ENCODE assay signal across 14 cellular contexts in the genomic region with DNA sequence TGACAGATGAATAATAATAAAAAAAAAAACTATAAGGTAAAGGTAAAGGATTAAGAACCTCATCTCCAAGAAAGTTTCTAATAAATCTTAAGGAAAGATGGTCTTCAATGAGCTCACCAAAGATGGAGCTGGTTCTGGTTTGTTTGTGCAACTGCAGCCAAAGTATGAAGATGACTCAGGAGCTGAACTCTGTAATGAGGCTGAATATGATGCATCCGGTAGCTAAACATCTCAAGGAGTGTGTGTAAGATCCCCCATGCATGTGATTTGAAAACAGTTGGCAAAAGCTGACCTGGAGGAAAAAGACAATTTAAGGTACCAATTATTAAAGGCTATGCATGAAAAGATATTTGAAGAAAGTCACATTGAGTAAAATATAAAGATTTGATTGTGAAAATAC. TPM values are rescaled to one million over a fixed set of nuclear protein-coding genes. Genes with fewer than 3 reads are reported as not detected.
DNase-seq lines count a peak whose midpoint lies in the region; ATAC-seq and TF ChIP-seq lines count a peak whose summit lies in the region.
"Had no signal": no experiment of that assay in that cellular context is flagged by ENCODE, and none has a peak within 500 bp of the region (broad histone marks: within the 10 kb centered on the region; RNA-seq: fewer than 3 reads in every experiment).

No MANE protein-coding gene starts in this region.

- TF ChIP-seq POLR2A in prostate gland (IDR thresholded peaks at IDR 0.05) = no peak

- H3K27ac Mint-ChIP-seq in stimulated activated memory B cell treated with anti-CD40 and anti-IgM and Interleukin-4, amounts not matched to agents 10 μg/mL and 1 μg/mL and 100 μg/mL, for 72 hours = no peak overlapping the region
- H3K27ac Mint-ChIP-seq: activated naive CD4-positive, alpha-beta T cell treated with anti-CD3 and anti-CD28 coated beads, Interleukin-2, amount 50 U/mL, for 72 hours; CD8-positive, alpha-beta T cell had no signal

- H3K36me3 ChIP-seq in brain microvascular endothelial cell (replicated peaks) (peaks cover 53% of the 10 kb centered on the region), prostate gland (peaks cover 5 to 8% of the 10 kb centered on the region in 2 donors)

- peak; percentile 74 for DNase-seq in AG08396 (ENCODE audit: low spot score)
- peak; percentile 74 for DNase-seq in HS-5 (ENCODE audit: low read depth)
- peak; percentile 90 for DNase-seq in brain microvascular endothelial cell
- peak; percentile 88 for DNase-seq in kidney glomerular epithelial cell (lab: John Stamatoyannopoulos, UW)
- DNase-seq in NK-92 treated with Interleukin-12 subunit alpha and Interleukin-12 subunit beta, amount 100 ng/mL, for 24 hours (lab: John Stamatoyannopoulos, UW) = no peak
- no peak for DNase-seq in prostate gland (ENCODE audit: low spot score)
- DNase-seq: CD8-positive, alpha-beta T cell; dorsolateral prefrontal cortex; head of caudate nucleus; occipital lobe; OCI-M1 had no signal

- no peaks in the 10 kb centered on the region for H3K4me1 Mint-ChIP-seq in stimulated activated memory B cell treated with anti-CD40 and anti-IgM and Interleukin-4, amounts not matched to agents 10 μg/mL and 1 μg/mL and 100 μg/mL, for 72 hours

- no peak overlapping the region for H3K4me3 ChIP-seq in brain microvascular endothelial cell (ENCODE audit: low read depth, low read length)
- H3K4me3 ChIP-seq in prostate gland = no peak overlapping the region
- H3K4me3 ChIP-seq: dorsolateral prefrontal cortex had no signal

- intact Hi-C loops in prostate gland (cut with DNase I) = no loop called here

- H3K27me3 ChIP-seq in brain microvascular endothelial cell (replicated peaks) (no peaks in the 10 kb centered on the region), prostate gland (replicated peaks; ENCODE audit: insufficient read depth) (no peaks in the 10 kb centered on the region)
- H3K27me3 ChIP-seq: dorsolateral prefrontal cortex had no signal

- WGBS in prostate gland = 67% methylated on average over 1 of the region's 1 CpG

- H3K9me3 ChIP-seq in prostate gland = no peaks in the 10 kb centered on the region

- in situ Hi-C loops in brain microvascular endothelial cell (cut with HindIII; ENCODE audit: low pct_ligation_motif_present, low sequenced_read_pairs) = no loop called here

- H3K36me3 Mint-ChIP-seq in stimulated activated memory B cell treated with anti-CD40 and anti-IgM and Interleukin-4, amounts not matched to agents 10 μg/mL and 1 μg/mL and 100 μg/mL, for 72 hours = peaks cover 66% of the 10 kb centered on the region

- no peaks in the 10 kb centered on the region for H3K9me3 Mint-ChIP-seq in stimulated activated memory B cell treated with anti-CD40 and anti-IgM and Interleukin-4, amounts not matched to agents 10 μg/mL and 1 μg/mL and 100 μg/mL, for 72 hours
- H3K9me3 Mint-ChIP-seq: activated naive CD4-positive, alpha-beta T cell treated with anti-CD3 and anti-CD28 coated beads, Interleukin-2, amount 50 U/mL, for 72 hours; CD8-positive, alpha-beta T cell had no signal

- no peaks in the 10 kb centered on the region for H3K27me3 Mint-ChIP-seq in stimulated activated memory B cell treated with anti-CD40 and anti-IgM and Interleukin-4, amounts not matched to agents 10 μg/mL and 1 μg/mL and 100 μg/mL, for 72 hours

- TF ChIP-seq CTCF in brain microvascular endothelial cell (IDR thresholded peaks at IDR 0.05; ENCODE audit: low read depth, low read length, missing control alignments) (peak; percentile 18), prostate gland (IDR thresholded peaks at IDR 0.05) (no peak)

- H3K4me1 ChIP-seq in prostate gland (replicated peaks) = no peaks in the 10 kb centered on the region

- no peak for ATAC-seq in stimulated activated memory B cell treated with anti-CD40 and anti-IgM and Interleukin-4, amounts not matched to agents 10 μg/mL and 1 μg/mL and 100 μg/mL, for 72 hours
- no peak for ATAC-seq in GM18909 (IDR thresholded peaks at IDR 0.05; ENCODE audit: poor library complexity, unreplicated experiment)
- ATAC-seq: activated naive CD4-positive, alpha-beta T cell treated with anti-CD3 and anti-CD28 coated beads, Interleukin-2, amount 50 U/mL, for 72 hours; CD8-positive, alpha-beta T cell had no signal

- no peak overlapping the region for H3K4me3 Mint-ChIP-seq in stimulated activated memory B cell treated with anti-CD40 and anti-IgM and Interleukin-4, amounts not matched to agents 10 μg/mL and 1 μg/mL and 100 μg/mL, for 72 hours
- H3K4me3 Mint-ChIP-seq: CD8-positive, alpha-beta T cell had no signal

- peak overlapping the region; percentile 47 for H3K27ac ChIP-seq in brain microvascular endothelial cell
- no peak overlapping the region for H3K27ac ChIP-seq in prostate gland
- H3K27ac ChIP-seq: dorsolateral prefrontal cortex had no signal

RNA-seq across cellular contexts. Expression of gene MED23, which starts 25.1 kb away (rescaled TPM):
- 10 to 100 TPM; 35.9 to 39.3 TPM for total RNA-seq in prostate gland

RNA-seq across cellular contexts. Expression of gene ARG1, which starts 29.9 kb away (rescaled TPM):
- total RNA-seq in prostate gland = 1 to 10 TPM; 1.2 to 1.4 TPM
- total RNA-seq: activated naive CD4-positive, alpha-beta T cell treated with anti-CD3 and anti-CD28 coated beads, Interleukin-2, amount 50 U/mL, for 72 hours; CD8-positive, alpha-beta T cell had no signal

RNA-seq across cellular contexts. Expression of gene ENPP3, which starts 34.2 kb away (rescaled TPM):
- 10 to 100 TPM in 1 of 2 donors, 1 to 10 TPM in 1; 2.2 to 25.0 TPM for total RNA-seq in prostate gland

Comparison
In these comparisons a context has a peak if more than half of its experiments do, and no peak if none do; other contexts are left out.
1. DNase-seq: peak in AG08396 (single experiment), HS-5 (single experiment), brain microvascular endothelial cell (single experiment) and kidney glomerular epithelial cell (single experiment); none in NK-92 treated with Interleukin-12 subunit alpha and Interleukin-12 subunit beta, amount 100 ng/mL, for 24 hours (single experiment) and prostate gland (single experiment).